ENCODE assay signal across 1 cellular context in genomic region chr3:143283432-143284128, GRCh38.
TF ChIP-seq lines count a peak whose summit lies in the region.

No MANE protein-coding gene starts in this region.

TF ChIP-seq in K562, 482 proteins besides CTCF, POLR2A, EP300 and RAD21 (continued from another document and continues in another):
- no peak for TF ChIP-seq MGA (IDR thresholded peaks at IDR 0.05)
- no peak for TF ChIP-seq BRF1 (IDR thresholded peaks at IDR 0.05; ENCODE audit: borderline replicate concordance, extremely low read depth, insufficient read length)
- no peak for TF ChIP-seq POLR3G (IDR thresholded peaks at IDR 0.05; ENCODE audit: extremely low read depth, insufficient read length, insufficient replicate concordance)
- TF ChIP-seq SLC30A9 (CRISPR knock-in tag; IDR thresholded peaks at IDR 0.05), result no peak
- TF ChIP-seq SMC3 (conservative IDR thresholded peaks at IDR 0.05; ENCODE audit: insufficient read depth, low read depth, low read length), result 0 out of 2 replicates have a peak, but pooled peaks have one; percentile 10
- TF ChIP-seq ZNF277 (CRISPR knock-in tag; IDR thresholded peaks at IDR 0.05; ENCODE audit: borderline replicate concordance), result no peak
- no peak for TF ChIP-seq ZNF668 (CRISPR knock-in tag; IDR thresholded peaks at IDR 0.05)
- TF ChIP-seq TAF15 (IDR thresholded peaks at IDR 0.05; ENCODE audit: low read depth, low read length), result no peak
- TF ChIP-seq MCM2 (IDR thresholded peaks at IDR 0.05; ENCODE audit: low read depth), result no peak
- no peak for TF ChIP-seq KAT8 (IDR thresholded peaks at IDR 0.05; ENCODE audit: low read depth)
- no peak for TF ChIP-seq FOXJ3 (CRISPR knock-in tag; IDR thresholded peaks at IDR 0.05)
- TF ChIP-seq FOXP1 (CRISPR knock-in tag; IDR thresholded peaks at IDR 0.05), result no peak
- TF ChIP-seq HOXB6 (CRISPR knock-in tag; IDR thresholded peaks at IDR 0.05; ENCODE audit: borderline replicate concordance), result no peak
- no peak for TF ChIP-seq FIP1L1 (IDR thresholded peaks at IDR 0.05; ENCODE audit: low read depth, low read length, poor library complexity, severe bottlenecking)
- no peak for TF ChIP-seq EWSR1 (IDR thresholded peaks at IDR 0.05; ENCODE audit: borderline replicate concordance, low read depth, partially characterized antibody)
- no peak for TF ChIP-seq PTRF (tag; IDR thresholded peaks at IDR 0.05)
- no peak for TF ChIP-seq HNRNPLL (IDR thresholded peaks at IDR 0.05; ENCODE audit: low read depth, low read length, poor library complexity, severe bottlenecking)
- peak; percentile 82 for TF ChIP-seq GATA2 (CRISPR knock-in tag; IDR thresholded peaks at IDR 0.05)
- no peak for TF ChIP-seq TRIM25 (IDR thresholded peaks at IDR 0.05; ENCODE audit: borderline replicate concordance)
- TF ChIP-seq ZNF655 (CRISPR knock-in tag; IDR thresholded peaks at IDR 0.05), result no peak
- TF ChIP-seq CHD2 (IDR thresholded peaks at IDR 0.05; ENCODE audit: low read depth, low read length), result no peak
- no peak for TF ChIP-seq E2F8 (IDR thresholded peaks at IDR 0.05; ENCODE audit: low read depth, partially characterized antibody)
- TF ChIP-seq DNMT1 (IDR thresholded peaks at IDR 0.05), result no peak
- no peak for TF ChIP-seq ELK1 (CRISPR knock-in tag; IDR thresholded peaks at IDR 0.05)
- no peak for TF ChIP-seq TCFL5 (CRISPR knock-in tag; conservative IDR thresholded peaks at IDR 0.05)
- no peak for TF ChIP-seq THAP7 (CRISPR knock-in tag; IDR thresholded peaks at IDR 0.05)
- TF ChIP-seq ZFP1 (CRISPR knock-in tag; IDR thresholded peaks at IDR 0.05), result no peak
- TF ChIP-seq PRPF4 (IDR thresholded peaks at IDR 0.05; ENCODE audit: insufficient read depth, low read depth, low read length, poor library complexity, severe bottlenecking), result no peak
- peak; percentile 73 for TF ChIP-seq MTA2 (IDR thresholded peaks at IDR 0.05; ENCODE audit: low read depth)
- TF ChIP-seq ZNF354B (CRISPR knock-in tag; IDR thresholded peaks at IDR 0.05), result no peak
- no peak for TF ChIP-seq AFF1 (IDR thresholded peaks at IDR 0.05; ENCODE audit: low read depth in 1 of 2, partially characterized antibody in 2 of 2)
- no peak; the same call in 1 of the 2 replicates for TF ChIP-seq XRCC3 (IDR thresholded peaks at IDR 0.05)
- TF ChIP-seq CCAR2 (IDR thresholded peaks at IDR 0.05; ENCODE audit: low read depth, low read length), result no peak
